11 cellular contexts compared by ENCODE assay signal in genomic region chr22:23566716-23567475, GRCh38. TPM values are rescaled to one million over a fixed set of nuclear protein-coding genes. Genes with fewer than 3 reads are reported as not detected.
DNase-seq lines count a peak whose midpoint lies in the region; ATAC-seq and TF ChIP-seq lines count a peak whose summit lies in the region.
"Had no signal": no experiment of that assay in that cellular context is flagged by ENCODE, and none has a peak within 500 bp of the region (broad histone marks: within the 10 kb centered on the region; RNA-seq: fewer than 3 reads in every experiment).

No MANE protein-coding gene starts in this region.

- no peak overlapping the region for H3K27ac ChIP-seq in right lobe of liver
- H3K27ac ChIP-seq in spleen: no peak overlapping the region
- H3K27ac ChIP-seq: neutrophil, SJCRH30 had no signal

- CTCF ChIA-PET in activated B cell treated with CpG ODN at 0.5 μM for 24 hours (lab: Charles Lee): no interaction called here

- peak overlapping the region; percentile 69 for H3K4me3 Mint-ChIP-seq in activated B cell treated with CpG ODN at 0.5 μM for 24 hours

- H3K27me3 Mint-ChIP-seq in activated B cell treated with CpG ODN at 0.5 μM for 24 hours: peaks cover 25% of the 10 kb centered on the region

- peaks cover 0 to 8% (median 0%) of the 10 kb centered on the region in 4 donors for H3K4me1 ChIP-seq in right lobe of liver
- H3K4me1 ChIP-seq in spleen: peaks cover 0 to 23% (median 16%) of the 10 kb centered on the region in 6 donors
- H3K4me1 ChIP-seq: SJCRH30 had no signal

- TF ChIP-seq CTCF in GM10266 (IDR thresholded peaks at IDR 0.05; ENCODE audit: control insufficient read depth, insufficient read depth, low read depth, missing control alignments): no peak
- no peak for TF ChIP-seq CTCF in activated B cell treated with CpG ODN at 0.5 μM for 24 hours (IDR thresholded peaks at IDR 0.05)
- no peak for TF ChIP-seq CTCF in right lobe of liver (IDR thresholded peaks at IDR 0.05)
- no peak for TF ChIP-seq CTCF in spleen (IDR thresholded peaks at IDR 0.05 in 8 of 11, conservative IDR thresholded peaks at IDR 0.05 in 3 of 11)

- TF ChIP-seq POLR2A in right lobe of liver (IDR thresholded peaks at IDR 0.05): no peak
- no peak for TF ChIP-seq POLR2A in spleen (IDR thresholded peaks at IDR 0.05)
- TF ChIP-seq POLR2A in GM18505 (IDR thresholded peaks at IDR 0.05; ENCODE audit: borderline replicate concordance, extremely low read depth, insufficient read depth, insufficient read length): no peak

- H3K27ac Mint-ChIP-seq in activated B cell treated with CpG ODN at 0.5 μM for 24 hours: no peak overlapping the region

- H3K9me3 ChIP-seq in right lobe of liver (no peaks in the 10 kb centered on the region), spleen (no peaks in the 10 kb centered on the region)
- H3K9me3 ChIP-seq: neutrophil, SJCRH30 had no signal

- H3K36me3 ChIP-seq in right lobe of liver (no peaks in the 10 kb centered on the region), spleen (no peaks in the 10 kb centered on the region)
- H3K36me3 ChIP-seq: neutrophil, SJCRH30 had no signal

- H3K4me3 ChIP-seq in right lobe of liver: peak overlapping the region in 2 of 3 donors; percentile 50 to 51
- peak overlapping the region in 7 of 8 donors; percentile 25 to 69 (median 40) for H3K4me3 ChIP-seq in spleen
- H3K4me3 ChIP-seq: SJCRH30 had no signal

- POLR2A ChIA-PET in activated B cell treated with CpG ODN at 0.5 μM for 24 hours (lab: Charles Lee): interaction anchor here (0.7 kb wide), 1 partner anchor 534 kb away, joined by 3 read pairs; no protein-coding TSS in a partner anchor

- intact Hi-C loops in activated B cell treated with CpG ODN at 0.5 μM for 24 hours (cut with micrococcal nuclease) (no loop called here), right lobe of liver (cut with DNase I) (no loop called here), spleen (cut with DNase I; ENCODE audit: low total_unique reads) (no loop called here)

- H3K4me1 Mint-ChIP-seq in activated B cell treated with CpG ODN at 0.5 μM for 24 hours: peaks cover 7% of the 10 kb centered on the region

- no peaks in the 10 kb centered on the region for H3K9me3 Mint-ChIP-seq in activated B cell treated with CpG ODN at 0.5 μM for 24 hours

- H3K27me3 ChIP-seq in right lobe of liver (no peaks in the 10 kb centered on the region), spleen (replicated peaks in 1 of 7) (peaks cover 0 to 57% (median 27%) of the 10 kb centered on the region in 7 donors)

- WGBS in right lobe of liver (ENCODE audit: insufficient coverage, low coverage, low lambda C conversion rate, missing lambda C conversion rate): 85% methylated on average over 17 of the region's 35 CpGs
- WGBS in spleen, 5 donors: 64 to 74% (median 66%) methylated on average over 31 to 35 of the region's 35 CpGs

- ATAC-seq in activated B cell treated with CpG ODN at 0.5 μM for 24 hours (ENCODE audit: low read depth) (no peak), right lobe of liver (no peak), HG03571 (IDR thresholded peaks at IDR 0.05; ENCODE audit: unreplicated experiment) (no peak), GM18505 (IDR thresholded peaks at IDR 0.05; ENCODE audit: unreplicated experiment) (no peak)

- no peaks in the 10 kb centered on the region for H3K36me3 Mint-ChIP-seq in activated B cell treated with CpG ODN at 0.5 μM for 24 hours (ENCODE audit: low read depth)

- peak; percentile 23 for DNase-seq in GM10266 (ENCODE audit: extremely low spot score)
- DNase-seq in activated B cell treated with CpG ODN at 0.5 μM for 24 hours: no peak
- DNase-seq in right lobe of liver: peak in 1 of 3 donors; percentile 26
- peak; percentile 56 for DNase-seq in spleen
- no peak for DNase-seq in activated CD4-positive, alpha-beta T cell treated with anti-CD3 and anti-CD28 coated beads for 1 hour
- DNase-seq: NCI-H226, SJCRH30 had no signal

RNA-seq across cellular contexts. Expression of gene IGLL1, which starts 13.2 kb away (rescaled TPM):
- total RNA-seq in activated B cell treated with CpG ODN at 0.5 μM for 24 hours: not detected in 2 replicates
- not detected for total RNA-seq in right lobe of liver
- not detected for total RNA-seq in spleen
- under 1 TPM in 1 of 3 donors, not detected in 2; 0.26 TPM for polyA plus RNA-seq in spleen
- total RNA-seq: activated CD8-positive, alpha-beta memory T cell treated with anti-CD3 and anti-CD28 coated beads for 36 hours had no signal

Comparison
In these comparisons a context has a peak if more than half of its experiments do, and no peak if none do; other contexts are left out.
1. DNase-seq: peak in GM10266 (single experiment) and spleen (single experiment); none in activated B cell treated with CpG ODN at 0.5 μM for 24 hours (single experiment) and activated CD4-positive, alpha-beta T cell treated with anti-CD3 and anti-CD28 coated beads for 1 hour (single experiment).